Comparison of ENCODE assay signal across 20 cellular contexts in genomic region chr20:2331901-2332565, GRCh38. TPM values are rescaled to one million over a fixed set of nuclear protein-coding genes. Genes with fewer than 3 reads are reported as not detected.
A peak's percentile ranks its signal among the peaks of the same experiment; 100 is the strongest.
DNase-seq lines count a peak whose midpoint lies in the region; ATAC-seq, FAIRE-seq and TF ChIP-seq lines count a peak whose summit lies in the region.
"Had no signal": no experiment of that assay in that cellular context is flagged by ENCODE, and none has a peak within 500 bp of the region (broad histone marks: within the 10 kb centered on the region; RNA-seq: fewer than 3 reads in every experiment).

No MANE protein-coding gene starts in this region.

- TF ChIP-seq CTCF in HepG2 (CRISPR knock-in tag; IDR thresholded peaks at IDR 0.05) (no peak), vagina (IDR thresholded peaks at IDR 0.05) (no peak), ascending aorta (IDR thresholded peaks at IDR 0.05) (no peak)

- no peaks in the 10 kb centered on the region for H3K79me2 ChIP-seq in HepG2 (ENCODE audit: insufficient read depth, low read length)

- TF ChIP-seq RAD21 in HepG2 (CRISPR knock-in tag; IDR thresholded peaks at IDR 0.05) = no peak

- H3K4me2 ChIP-seq in HepG2 (ENCODE audit: low read depth, low read length) = no peak overlapping the region
- H3K4me2 ChIP-seq: A549 had no signal

- no peak for TF ChIP-seq POLR2A in HepG2 (IDR thresholded peaks at IDR 0.05; ENCODE audit: insufficient read depth in 1 of 2, low read depth in 2 of 2, low read length in 2 of 2)
- no peak for TF ChIP-seq POLR2A in vagina (IDR thresholded peaks at IDR 0.05)

- H3K27ac ChIP-seq in HepG2 (ENCODE audit: extremely low read length, insufficient read depth, low read length) (no peak overlapping the region), vagina (no peak overlapping the region), ascending aorta (no peak overlapping the region)
- H3K27ac ChIP-seq: A549, C4-2B had no signal

- TF ChIP-seq EP300 in HepG2 (IDR thresholded peaks at IDR 0.05; ENCODE audit: low read depth in 2 of 2, low read length in 2 of 2) (no peak), HepG2 (CRISPR knock-in tag; IDR thresholded peaks at IDR 0.05; ENCODE audit: borderline replicate concordance) (no peak)

- BruUV-seq in HepG2 (replicated peaks; lab: Mats Ljungman, UMichigan) = no TSS peak

- intact Hi-C loops in HepG2 (cut with micrococcal nuclease; ENCODE audit: unreplicated experiment) (no loop called here), vagina (cut with DNase I) (no loop called here), ascending aorta (cut with DNase I) (no loop called here)

- no peak overlapping the region for H2AFZ ChIP-seq in HepG2 (ENCODE audit: low read length)

- no peaks in the 10 kb centered on the region for H3K9me3 ChIP-seq in MG63
- no peaks in the 10 kb centered on the region for H3K9me3 ChIP-seq in HepG2 (ENCODE audit: low read length)
- no peaks in the 10 kb centered on the region for H3K9me3 ChIP-seq in vagina
- no peaks in the 10 kb centered on the region for H3K9me3 ChIP-seq in ascending aorta
- H3K9me3 ChIP-seq: A549, BE2C had no signal

- FAIRE-seq in HepG2 (lab: Jason Lieb, UNC) = no peak
- FAIRE-seq: D721Med, G401.6, GM12891 had no signal

- POLR2A ChIA-PET in HepG2 (lab: Yijun Ruan, JAX) = no interaction called here

- no peak overlapping the region for H3K9ac ChIP-seq in HepG2 (ENCODE audit: insufficient read depth, low read depth, low read length)

- DNase-seq in MG63 (peak; percentile 28), ecto neural progenitor cell (ENCODE audit: low spot score) (peak; percentile 23), HepG2 (ENCODE audit: low spot score) (no peak), vagina (ENCODE audit: extremely low spot score in 2 of 2) (peak; percentile 72 to 85), ascending aorta (ENCODE audit: low spot score in 2 of 2) (no peak)
- DNase-seq: BE2C; CD4-positive, alpha-beta memory T cell; DMS153; DMS79 treated with DMSO at 0.1 percent for 48 hours; EL; HCEC 1CT; HFFc6 had no signal

- no peak overlapping the region for H3K4me3 ChIP-seq in MG63
- no peak overlapping the region for H3K4me3 ChIP-seq in HepG2 (replicated peaks in 1 of 3; ENCODE audit: insufficient read depth in 1 of 3, low read depth in 2 of 3, low read length in 3 of 3)
- H3K4me3 ChIP-seq in vagina = no peak overlapping the region
- H3K4me3 ChIP-seq in ascending aorta = no peak overlapping the region
- H3K4me3 ChIP-seq: A549 had no signal

- 55% methylated on average over 16 of the region's 17 CpGs for WGBS in HepG2 (ENCODE audit: low lambda C conversion rate)

- CTCF ChIA-PET in HepG2 (lab: Yijun Ruan, JAX; ENCODE audit: low intra/inter-chr PET ratio, low total read pairs) = no interaction called here

- H3K27me3 ChIP-seq in MG63 (no peaks in the 10 kb centered on the region), HepG2 (ENCODE audit: control insufficient read depth in 1 of 2, insufficient read depth in 2 of 2, low read length in 2 of 2) (peaks cover 6 to 24% of the 10 kb centered on the region in 2 experiments; a peak in 3 of 5 replicates), vagina (no peaks in the 10 kb centered on the region), ascending aorta (no peaks in the 10 kb centered on the region)
- H3K27me3 ChIP-seq: BE2C had no signal

- no peaks in the 10 kb centered on the region for H3K4me1 ChIP-seq in HepG2 (ENCODE audit: insufficient read depth, low read length)
- no peaks in the 10 kb centered on the region for H3K4me1 ChIP-seq in vagina
- no peaks in the 10 kb centered on the region for H3K4me1 ChIP-seq in ascending aorta
- H3K4me1 ChIP-seq: A549, BE2C had no signal

- no peak for ATAC-seq in HepG2
- ATAC-seq in HG02970 (IDR thresholded peaks at IDR 0.05; ENCODE audit: low FRiP score, unreplicated experiment) = no peak
- ATAC-seq: A549 had no signal

- in situ Hi-C loops in HepG2 (cut with HindIII; ENCODE audit: extremely low pct_ligation_motif_present, low pct_unique_long_range_greater_than_20kb) = no loop called here

- H4K20me1 ChIP-seq in HepG2 (ENCODE audit: insufficient read depth, low read length) = no peaks in the 10 kb centered on the region

- H3K36me3 ChIP-seq in MG63 (no peaks in the 10 kb centered on the region), HepG2 (replicated peaks in 1 of 2; ENCODE audit: control insufficient read depth in 1 of 2, insufficient read depth in 2 of 2, low read length in 2 of 2) (no peaks in the 10 kb centered on the region), vagina (no peaks in the 10 kb centered on the region), ascending aorta (no peaks in the 10 kb centered on the region)
- H3K36me3 ChIP-seq: BE2C had no signal

TF ChIP-seq in HepG2, 621 proteins besides CTCF, POLR2A, EP300 and RAD21 (continues in another document):
- TF ChIP-seq ZNF605 (CRISPR knock-in tag; IDR thresholded peaks at IDR 0.05) (no peak), NR0B2 (CRISPR knock-in tag; IDR thresholded peaks at IDR 0.05) (0 out of 2 replicates have a peak, but pooled peaks have one; percentile 30), ZNF790 (CRISPR knock-in tag; IDR thresholded peaks at IDR 0.05; ENCODE audit: borderline replicate concordance) (no peak), IRF1 (CRISPR knock-in tag; IDR thresholded peaks at IDR 0.05; ENCODE audit: low read depth) (no peak)

RNA-seq across cellular contexts. Expression of gene TGM3, which starts 36.2 kb away (rescaled TPM):
- not detected in 2 replicates for total RNA-seq in MG63 (2014; rRNA removed; shearing (Covaris generic); ENCODE audit: low replicate concordance)
- not detected in 2 replicates for total RNA-seq in HepG2 (2016; rRNA removed; fragmentation: Illumina TruSeq; extraction: Trizol)
- total RNA-seq in HepG2 (2016; cell fraction: cytosol; rRNA removed; fragmentation: Illumina TruSeq; extraction: Trizol; ENCODE audit: low read depth) = not detected in 2 replicates
- not detected in 2 replicates for total RNA-seq in HepG2 (2016; cell fraction: insoluble cytoplasmic fraction; rRNA removed; fragmentation: Illumina TruSeq; extraction: Trizol)
- total RNA-seq in HepG2 (2016; cell fraction: membrane; rRNA removed; fragmentation: Illumina TruSeq; extraction: Trizol) = not detected in 2 replicates
- total RNA-seq in HepG2 (2016; cell fraction: nucleus; rRNA removed; fragmentation: Illumina TruSeq; extraction: Trizol) = not detected in 2 replicates
- not detected in 2 replicates for polyA plus RNA-seq in HepG2 (2011; rRNA removed)
- polyA plus RNA-seq in HepG2 (2011; cell fraction: cytosol; rRNA removed) = not detected in 2 replicates
- not detected in 2 replicates for polyA plus RNA-seq in HepG2 (2011; cell fraction: nucleus; rRNA removed)
- polyA plus RNA-seq in HepG2 (2012) = not detected in 2 replicates
- not detected in 2 replicates for polyA plus RNA-seq in HepG2 (2016; cell fraction: cytosol; fragmentation: Illumina TruSeq; extraction: Trizol; ENCODE audit: low read depth)
- not detected in 2 replicates for polyA plus RNA-seq in HepG2 (2016; cell fraction: insoluble cytoplasmic fraction; fragmentation: Illumina TruSeq; extraction: Trizol; ENCODE audit: low read depth)
- polyA plus RNA-seq in HepG2 (2016; cell fraction: membrane; fragmentation: Illumina TruSeq; extraction: Trizol; ENCODE audit: low read depth) = not detected in 2 replicates
- not detected in 2 replicates for polyA plus RNA-seq in HepG2 (2016; cell fraction: nucleus; fragmentation: Illumina TruSeq; extraction: Trizol; ENCODE audit: insufficient read depth, low read depth)
- not detected in 2 replicates for polyA minus RNA-seq in HepG2 (2011; rRNA and poly(A)+ RNA removed; ENCODE audit: low replicate concordance)
- polyA minus RNA-seq in HepG2 (2011; cell fraction: cytosol; rRNA and poly(A)+ RNA removed) = not detected in 2 replicates
- not detected in 2 replicates for polyA minus RNA-seq in HepG2 (2011; cell fraction: nucleus; rRNA and poly(A)+ RNA removed)
- total RNA-seq in vagina = 27.7 TPM
- total RNA-seq in ascending aorta = not detected
- total RNA-seq: CD4-positive, alpha-beta memory T cell; H4 had no signal
- polyA plus RNA-seq: AG04450; CD4-positive, alpha-beta memory T cell had no signal

RNA-seq across cellular contexts. Expression of gene TGM6, which starts 48.7 kb away (rescaled TPM):
- not detected in 2 replicates for total RNA-seq in MG63 (2014; rRNA removed; shearing (Covaris generic); ENCODE audit: low replicate concordance)
- total RNA-seq in HepG2 (2016; rRNA removed; fragmentation: Illumina TruSeq; extraction: Trizol) (not detected in 2 replicates), vagina (not detected), ascending aorta (not detected)
- not detected in 2 replicates for total RNA-seq in HepG2 (2016; cell fraction: cytosol; rRNA removed; fragmentation: Illumina TruSeq; extraction: Trizol; ENCODE audit: low read depth)
- total RNA-seq in HepG2 (2016; cell fraction: insoluble cytoplasmic fraction; rRNA removed; fragmentation: Illumina TruSeq; extraction: Trizol) = not detected in 2 replicates
- not detected in 2 replicates for total RNA-seq in HepG2 (2016; cell fraction: membrane; rRNA removed; fragmentation: Illumina TruSeq; extraction: Trizol)
- not detected in 2 replicates for total RNA-seq in HepG2 (2016; cell fraction: nucleus; rRNA removed; fragmentation: Illumina TruSeq; extraction: Trizol)
- not detected in 2 replicates for polyA plus RNA-seq in HepG2 (2011; rRNA removed)
- not detected in 2 replicates for polyA plus RNA-seq in HepG2 (2011; cell fraction: cytosol; rRNA removed)
- not detected in 2 replicates for polyA plus RNA-seq in HepG2 (2011; cell fraction: nucleus; rRNA removed)
- polyA plus RNA-seq in HepG2 (2012) = not detected in 2 replicates
- not detected in 2 replicates for polyA plus RNA-seq in HepG2 (2016; cell fraction: cytosol; fragmentation: Illumina TruSeq; extraction: Trizol; ENCODE audit: low read depth)
- polyA plus RNA-seq in HepG2 (2016; cell fraction: insoluble cytoplasmic fraction; fragmentation: Illumina TruSeq; extraction: Trizol; ENCODE audit: low read depth) = not detected in 2 replicates
- polyA plus RNA-seq in HepG2 (2016; cell fraction: membrane; fragmentation: Illumina TruSeq; extraction: Trizol; ENCODE audit: low read depth) = not detected in 2 replicates
- not detected in 2 replicates for polyA plus RNA-seq in HepG2 (2016; cell fraction: nucleus; fragmentation: Illumina TruSeq; extraction: Trizol; ENCODE audit: insufficient read depth, low read depth)
- polyA minus RNA-seq in HepG2 (2011; rRNA and poly(A)+ RNA removed; ENCODE audit: low replicate concordance) = not detected in 2 replicates
- not detected in 2 replicates for polyA minus RNA-seq in HepG2 (2011; cell fraction: cytosol; rRNA and poly(A)+ RNA removed)
- not detected in 2 replicates for polyA minus RNA-seq in HepG2 (2011; cell fraction: nucleus; rRNA and poly(A)+ RNA removed)
- total RNA-seq: CD4-positive, alpha-beta memory T cell; H4; HFFc6 had no signal
- polyA plus RNA-seq: A549; AG04450; CD4-positive, alpha-beta memory T cell had no signal

Comparison
In these comparisons a context has a peak if more than half of its experiments do, and no peak if none do; other contexts are left out.
1. DNase-seq: peak in MG63 (single experiment), ecto neural progenitor cell (single experiment) and vagina (2 of 2); none in HepG2 (single experiment) and ascending aorta (0 of 2).
2. RNA of gene TGM3, which starts 36.2 kb away (total RNA-seq): 27.7 TPM in vagina (single experiment); not detected in MG63, not detected in HepG2 and not detected in ascending aorta (single experiment); every median in the first group is over 10 times any median in the second.